In the genomic region with DNA sequence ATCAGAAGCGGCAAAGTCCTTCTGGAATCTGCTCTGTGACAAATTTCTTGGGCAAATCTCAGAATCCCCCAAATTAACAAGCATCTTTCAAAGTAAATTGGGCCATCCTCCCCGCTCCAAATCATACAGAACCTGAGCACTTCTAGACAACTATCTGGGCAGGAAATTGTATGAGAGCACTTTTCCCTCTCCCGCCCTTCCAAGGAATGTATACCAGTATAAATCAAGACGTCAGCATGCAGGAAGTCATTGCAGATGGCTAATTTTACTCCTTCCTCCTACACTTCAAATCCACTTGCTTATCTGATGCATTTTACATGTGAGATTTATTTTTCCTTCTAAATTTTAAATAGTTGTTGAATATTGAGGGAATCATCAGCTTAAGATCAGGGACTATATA, we compare ENCODE assay signal across 21 cellular contexts. TPM values are rescaled to one million over a fixed set of nuclear protein-coding genes. Genes with fewer than 3 reads are reported as not detected.
DNase-seq lines count a peak whose midpoint lies in the region; ATAC-seq, FAIRE-seq and TF ChIP-seq lines count a peak whose summit lies in the region.
"Had no signal": no experiment of that assay in that cellular context is flagged by ENCODE, and none has a peak within 500 bp of the region (broad histone marks: within the 10 kb centered on the region; RNA-seq: fewer than 3 reads in every experiment).

No MANE protein-coding gene starts in this region.

- H4K91ac ChIP-seq in trophoblast cell (ENCODE audit: low read depth, low read length) = no peak overlapping the region

- H3K27ac Mint-ChIP-seq in astrocyte (ENCODE audit: unreplicated experiment) = peak overlapping the region; percentile 79
- H3K27ac Mint-ChIP-seq in activated CD8-positive, alpha-beta memory T cell treated with anti-CD3 and anti-CD28 coated beads, Interleukin-2, amount 10 ng/mL, durations not matched to agents 7 days and 5 days = no peak overlapping the region
- H3K27ac Mint-ChIP-seq: CD4-positive, alpha-beta T cell had no signal

- H2BK5ac ChIP-seq in trophoblast cell (ENCODE audit: low read depth, low read length, poor library complexity) = no peak overlapping the region

- H3K4me1 ChIP-seq in astrocyte (ENCODE audit: insufficient read depth, low read length) (peaks cover 5% of the 10 kb centered on the region), keratinocyte (ENCODE audit: control insufficient read depth, extremely low read depth, insufficient read depth, low read length) (peaks cover 25% of the 10 kb centered on the region), trophoblast cell (ENCODE audit: control insufficient read depth in 1 of 2, insufficient read depth in 2 of 2, low read length in 2 of 2) (peaks cover 14 to 15% of the 10 kb centered on the region in 2 experiments)

- peaks cover 30% of the 10 kb centered on the region for H3K27me3 Mint-ChIP-seq in astrocyte (ENCODE audit: low read depth, unreplicated experiment)
- H3K27me3 Mint-ChIP-seq in activated CD8-positive, alpha-beta memory T cell treated with anti-CD3 and anti-CD28 coated beads, Interleukin-2, amount 10 ng/mL, durations not matched to agents 7 days and 5 days = no peaks in the 10 kb centered on the region

- H3K18ac ChIP-seq in trophoblast cell (ENCODE audit: low read length) = no peak overlapping the region

- H3K79me1 ChIP-seq in trophoblast cell (ENCODE audit: low read length) = peaks cover 9% of the 10 kb centered on the region

- H3K27me3 ChIP-seq in astrocyte (ENCODE audit: insufficient read depth, low read length) (peaks cover 4% of the 10 kb centered on the region), keratinocyte (ENCODE audit: control insufficient read depth, extremely low read depth, insufficient read depth, low read length) (no peaks in the 10 kb centered on the region), trophoblast cell (ENCODE audit: insufficient read depth, low read length) (no peaks in the 10 kb centered on the region)

- H2AFZ ChIP-seq in astrocyte (ENCODE audit: low read depth, low read length) = no peak overlapping the region
- no peak overlapping the region for H2AFZ ChIP-seq in keratinocyte (ENCODE audit: control insufficient read depth, low read length)
- no peak overlapping the region for H2AFZ ChIP-seq in trophoblast cell (ENCODE audit: insufficient read depth, low read length, poor library complexity)

- H2BK12ac ChIP-seq in trophoblast cell (ENCODE audit: low read length) = no peak overlapping the region

- H2AK5ac ChIP-seq in trophoblast cell (ENCODE audit: low read length) = no peak overlapping the region

- no peaks in the 10 kb centered on the region for H3K36me3 Mint-ChIP-seq in astrocyte (ENCODE audit: low read depth, unreplicated experiment)
- no peaks in the 10 kb centered on the region for H3K36me3 Mint-ChIP-seq in activated CD8-positive, alpha-beta memory T cell treated with anti-CD3 and anti-CD28 coated beads, Interleukin-2, amount 10 ng/mL, durations not matched to agents 7 days and 5 days

- no peaks in the 10 kb centered on the region for H3K9me1 ChIP-seq in keratinocyte (ENCODE audit: control insufficient read depth, extremely low read depth, insufficient read depth, low read length)

- H3K4me1 Mint-ChIP-seq in astrocyte (ENCODE audit: low read depth, unreplicated experiment) = peaks cover 21% of the 10 kb centered on the region
- no peaks in the 10 kb centered on the region for H3K4me1 Mint-ChIP-seq in activated CD8-positive, alpha-beta memory T cell treated with anti-CD3 and anti-CD28 coated beads, Interleukin-2, amount 10 ng/mL, durations not matched to agents 7 days and 5 days

- H4K12ac ChIP-seq in trophoblast cell (ENCODE audit: low read depth, low read length) = no peak overlapping the region

- H4K20me1 ChIP-seq in astrocyte (ENCODE audit: insufficient read depth, low read length) = no peaks in the 10 kb centered on the region
- no peaks in the 10 kb centered on the region for H4K20me1 ChIP-seq in keratinocyte (ENCODE audit: control insufficient read depth, extremely low read depth, insufficient read depth, low read length)

- H2BK120ac ChIP-seq in trophoblast cell (ENCODE audit: insufficient read depth, low read length, poor library complexity) = no peak overlapping the region

- H3K23ac ChIP-seq in trophoblast cell (ENCODE audit: low read length) = no peak overlapping the region

- intact Hi-C loops in sciatic nerve (cut with DNase I) = no loop called here

- no peak overlapping the region for H3K14ac ChIP-seq in trophoblast cell (ENCODE audit: low read length)

- no peak for ATAC-seq in activated CD8-positive, alpha-beta memory T cell treated with anti-CD3 and anti-CD28 coated beads, Interleukin-2, amount 10 ng/mL, durations not matched to agents 7 days and 5 days
- ATAC-seq in sciatic nerve = no peak
- no peak for ATAC-seq in GM18520 (IDR thresholded peaks at IDR 0.05; ENCODE audit: unreplicated experiment)
- ATAC-seq: HepG2, PC-3 had no signal

- dilution Hi-C loops in keratinocyte (cut with MboI; ENCODE audit: extremely low pct_ligation_motif_present, low sequenced_read_pairs) = no loop called here

- H3K9ac ChIP-seq in astrocyte (ENCODE audit: low read length) (no peak overlapping the region), keratinocyte (ENCODE audit: control insufficient read depth, extremely low read depth, insufficient read depth, low read length) (no peak overlapping the region), trophoblast cell (ENCODE audit: low read length) (no peak overlapping the region)

- peaks cover 13% of the 10 kb centered on the region for H3K9me3 Mint-ChIP-seq in astrocyte (ENCODE audit: unreplicated experiment)
- H3K9me3 Mint-ChIP-seq in activated CD8-positive, alpha-beta memory T cell treated with anti-CD3 and anti-CD28 coated beads, Interleukin-2, amount 10 ng/mL, durations not matched to agents 7 days and 5 days (ENCODE audit: low read depth) = no peaks in the 10 kb centered on the region

- no CpG with 5 or more reads among the region's 4 CpGs for WGBS in trophoblast cell (ENCODE audit: extremely low coverage, insufficient coverage, insufficient read length)

- H3K4me2 ChIP-seq in astrocyte (ENCODE audit: low read length) (no peak overlapping the region), keratinocyte (ENCODE audit: control insufficient read depth, extremely low read depth, insufficient read depth, low read depth, low read length) (peak overlapping the region; percentile 58), trophoblast cell (ENCODE audit: low read length) (no peak overlapping the region)

- FAIRE-seq in astrocyte (lab: Jason Lieb, UNC) (no peak), keratinocyte (lab: Jason Lieb, UNC) (peak; percentile 67)
- FAIRE-seq: A204.1, GM12892, H54, HepG2 had no signal

- no peak overlapping the region for H3K4me3 Mint-ChIP-seq in astrocyte (ENCODE audit: unreplicated experiment)
- H3K4me3 Mint-ChIP-seq in activated CD8-positive, alpha-beta memory T cell treated with anti-CD3 and anti-CD28 coated beads, Interleukin-2, amount 10 ng/mL, durations not matched to agents 7 days and 5 days = no peak overlapping the region
- H3K4me3 Mint-ChIP-seq: CD4-positive, alpha-beta T cell had no signal

- H3K4ac ChIP-seq in trophoblast cell (ENCODE audit: low read depth, low read length) = no peak overlapping the region

- no peaks in the 10 kb centered on the region for H3K9me3 ChIP-seq in astrocyte (ENCODE audit: insufficient read depth, low read depth, low read length)
- no peaks in the 10 kb centered on the region for H3K9me3 ChIP-seq in keratinocyte (ENCODE audit: control insufficient read depth, low read depth, low read length)
- no peaks in the 10 kb centered on the region for H3K9me3 ChIP-seq in trophoblast cell (ENCODE audit: insufficient read depth, low read depth, low read length)

- H4K8ac ChIP-seq in trophoblast cell (ENCODE audit: low read depth, low read length) = no peak overlapping the region

- CTCF ChIA-PET in activated CD8-positive, alpha-beta memory T cell treated with anti-CD3 and anti-CD28 coated beads, Interleukin-2, amount 10 ng/mL, durations not matched to agents 7 days and 5 days (lab: Charles Lee) = no interaction called here

- H3K4me3 ChIP-seq in astrocyte (ENCODE audit: insufficient read depth, low read depth, low read length) (no peak overlapping the region), keratinocyte (ENCODE audit: control insufficient read depth in 2 of 3, extremely low read depth in 1 of 3, insufficient read depth in 2 of 3, low read depth in 1 of 3, low read length in 3 of 3) (no peak overlapping the region), trophoblast cell (ENCODE audit: low read depth, low read length) (no peak overlapping the region)

- no peak for TF ChIP-seq CTCF in astrocyte (IDR thresholded peaks at IDR 0.05; ENCODE audit: insufficient read depth, low read depth, low read length)
- TF ChIP-seq CTCF in keratinocyte (optimal IDR thresholded peaks at IDR 0.05 in 1 of 3, IDR thresholded peaks at IDR 0.05 in 1 of 3, conservative IDR thresholded peaks at IDR 0.05 in 1 of 3; ENCODE audit: extremely low read depth in 1 of 3, insufficient read depth in 2 of 3, low read length in 3 of 3) = no peak

- peak; percentile 32 for DNase-seq in Daoy (ENCODE audit: low read depth)
- peak; percentile 13 for DNase-seq in astrocyte (ENCODE audit: low read depth)
- DNase-seq in keratinocyte (ENCODE audit: low read depth, low spot score) = no peak
- peak; percentile 69 to 85 for DNase-seq in trophoblast cell
- no peak for DNase-seq in activated CD8-positive, alpha-beta memory T cell treated with anti-CD3 and anti-CD28 coated beads, Interleukin-2, amount 10 ng/mL, durations not matched to agents 7 days and 5 days
- no peak for DNase-seq in sciatic nerve (ENCODE audit: low spot score)
- DNase-seq in NOMO-1 (lab: John Stamatoyannopoulos, UW; ENCODE audit: unreplicated experiment in 2 of 2) = no peak
- DNase-seq: CD4-positive, alpha-beta T cell; DMS153; KBM-7; NCI-H1105 treated with DMSO at 0.1 percent for 48 hours; NCI-H1694; NCI-H524; NCI-H82; PC-3 had no signal

- H3K79me2 ChIP-seq in astrocyte (ENCODE audit: insufficient read depth, low read length) = no peaks in the 10 kb centered on the region
- no peaks in the 10 kb centered on the region for H3K79me2 ChIP-seq in keratinocyte (ENCODE audit: control insufficient read depth, insufficient read depth, low read length)
- no peaks in the 10 kb centered on the region for H3K79me2 ChIP-seq in trophoblast cell (ENCODE audit: control insufficient read depth, insufficient read depth, low read length, poor library complexity)

- H3K27ac ChIP-seq in astrocyte (ENCODE audit: low read depth, low read length) = no peak overlapping the region
- H3K27ac ChIP-seq in keratinocyte (ENCODE audit: control insufficient read depth, insufficient read depth, low read length) = peak overlapping the region; percentile 2
- H3K27ac ChIP-seq in trophoblast cell (ENCODE audit: low read depth, low read length) = no peak overlapping the region
- H3K27ac ChIP-seq: RWPE1 had no signal

- no peaks in the 10 kb centered on the region for H3K36me3 ChIP-seq in astrocyte (ENCODE audit: insufficient read depth, low read length)
- H3K36me3 ChIP-seq in keratinocyte (ENCODE audit: control insufficient read depth in 2 of 2, extremely low read depth in 1 of 2, insufficient read depth in 2 of 2, low read length in 2 of 2) = no peaks in the 10 kb centered on the region
- H3K36me3 ChIP-seq in trophoblast cell (ENCODE audit: control insufficient read depth in 1 of 2, insufficient read depth in 2 of 2, low read length in 2 of 2) = no peaks in the 10 kb centered on the region

RNA-seq across cellular contexts. Expression of gene NTM, which starts 52.1 kb away (rescaled TPM):
- 15.8 and 21.6 TPM in 2 replicates for total RNA-seq in Daoy (2014; rRNA removed; shearing (Covaris generic))
- 98.2 and 108 TPM in 2 replicates for total RNA-seq in astrocyte
- polyA plus RNA-seq in keratinocyte = 32.9 to 55.5 TPM (median 47.9 TPM) in 3 replicates
- polyA plus RNA-seq in keratinocyte (2011; ENCODE audit: low read depth) = 0.66 TPM
- 23.1 and 23.3 TPM in 2 replicates for polyA plus RNA-seq in keratinocyte (2011; cell fraction: cytosol; rRNA removed)
- 70.3 and 87.8 TPM in 2 replicates for polyA plus RNA-seq in keratinocyte (2011; cell fraction: nucleus; rRNA removed)
- 0.85 and 43.0 TPM in 2 replicates for polyA plus RNA-seq in keratinocyte (2012; ENCODE audit: low replicate concordance)
- 52.1 to 84.5 TPM (median 54.3 TPM) in 3 replicates for polyA minus RNA-seq in keratinocyte
- 35.7 TPM for polyA minus RNA-seq in keratinocyte (2011; cell fraction: cytosol; rRNA and poly(A)+ RNA removed)
- 51.9 and 94.6 TPM in 2 replicates for polyA minus RNA-seq in keratinocyte (2011; cell fraction: nucleus; rRNA and poly(A)+ RNA removed)
- 0.32 and 0.33 TPM in 2 replicates for polyA plus RNA-seq in trophoblast cell (2013)
- not detected for total RNA-seq in activated CD8-positive, alpha-beta memory T cell treated with anti-CD3 and anti-CD28 coated beads, Interleukin-2, amount 10 ng/mL, durations not matched to agents 7 days and 5 days
- 19.5 TPM for total RNA-seq in sciatic nerve
- total RNA-seq: CD4-positive, alpha-beta T cell; HepG2; PC-3 had no signal
- polyA plus RNA-seq: HepG2 had no signal

Comparison
In these comparisons a context has a peak if more than half of its experiments do, and no peak if none do; other contexts are left out.
1. DNase-seq: peak in Daoy (single experiment), astrocyte (single experiment) and trophoblast cell (2 of 2); none in keratinocyte (single experiment), activated CD8-positive, alpha-beta memory T cell treated with anti-CD3 and anti-CD28 coated beads, Interleukin-2, amount 10 ng/mL, durations not matched to agents 7 days and 5 days (single experiment), sciatic nerve (single experiment) and NOMO-1 (0 of 2).
2. RNA of gene NTM, which starts 52.1 kb away (total RNA-seq): 98.2 to 108 TPM in astrocyte, 19.5 TPM in sciatic nerve (single experiment) and 15.8 to 21.6 TPM in Daoy; not detected in activated CD8-positive, alpha-beta memory T cell treated with anti-CD3 and anti-CD28 coated beads, Interleukin-2, amount 10 ng/mL, durations not matched to agents 7 days and 5 days; every median in the first group is over 10 times any median in the second.